ENCODE assay signal across 8 cellular contexts in the genomic region with DNA sequence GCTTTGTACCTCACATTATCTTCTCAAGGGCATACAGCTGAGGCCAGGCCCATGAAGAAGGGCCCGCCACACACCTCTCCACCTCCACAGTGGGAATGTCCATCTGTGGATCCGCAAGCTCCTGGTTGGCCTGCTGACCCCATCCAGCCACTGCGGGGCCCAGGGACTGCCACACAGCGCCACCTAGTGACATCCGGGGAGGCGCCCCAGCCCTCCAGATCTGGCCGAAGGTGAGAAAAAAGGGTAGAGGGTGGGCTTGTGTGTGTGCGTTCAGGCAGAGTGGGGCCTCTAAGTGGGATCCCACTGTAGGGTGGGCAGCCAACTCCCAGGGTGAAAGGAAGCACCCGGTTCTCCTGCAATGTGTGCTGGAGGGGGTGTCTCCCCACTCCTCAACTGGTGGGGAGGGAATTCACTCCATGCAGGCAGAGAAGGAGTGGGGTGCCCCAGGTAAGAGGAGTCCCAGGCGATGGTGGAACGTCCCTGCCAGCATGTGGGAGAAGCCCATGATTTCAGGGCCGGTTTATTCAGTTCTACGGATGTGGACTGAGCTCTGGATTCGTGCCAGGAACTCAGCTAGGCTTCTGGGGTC.
DNase-seq lines count a peak whose midpoint lies in the region; ATAC-seq and TF ChIP-seq lines count a peak whose summit lies in the region.

No MANE protein-coding gene starts in this region.

- intact Hi-C loops in Right ventricle myocardium superior (cut with DNase I) (loop anchor here (5.0 kb wide), 1 partner anchor 62 kb away; no protein-coding TSS in a partner anchor), cardiac septum (cut with DNase I) (loop anchor here (1.0 to 5.0 kb wide), 2 partner anchors 62 to 260 kb away; no protein-coding TSS in a partner anchor), right cardiac atrium (cut with DNase I) (loop anchor here (5.0 to 10.0 kb wide), 5 partner anchors 64 to 263 kb away; no protein-coding TSS in a partner anchor)

- 23% methylated on average over 14 of the region's 14 CpGs for WGBS in right cardiac atrium

- no peak for TF ChIP-seq POLR2A in GM18505 (IDR thresholded peaks at IDR 0.05; ENCODE audit: borderline replicate concordance, extremely low read depth, insufficient read depth, insufficient read length)

- H3K9me3 ChIP-seq in right cardiac atrium (ENCODE audit: control insufficient read depth, low read length) = no peaks in the 10 kb centered on the region

- H3K4me1 ChIP-seq in right cardiac atrium (ENCODE audit: control insufficient read depth, insufficient read depth, low read length) = no peaks in the 10 kb centered on the region

- ATAC-seq in Right ventricle myocardium superior (ENCODE audit: poor library complexity) (peak; percentile 86), HG03354 (IDR thresholded peaks at IDR 0.05; ENCODE audit: poor library complexity, severe bottlenecking, unreplicated experiment) (peak; percentile 74), right cardiac atrium (peak; percentile 66 to 80), GM18505 (IDR thresholded peaks at IDR 0.05; ENCODE audit: unreplicated experiment) (no peak)

- no peak overlapping the region for H3K27ac ChIP-seq in right cardiac atrium (ENCODE audit: low read length)

- no peak overlapping the region for H3K4me3 ChIP-seq in right cardiac atrium (ENCODE audit: low read length)

- no peaks in the 10 kb centered on the region for H3K27me3 ChIP-seq in right cardiac atrium (ENCODE audit: control insufficient read depth, insufficient read depth)

- DNase-seq in Right ventricle myocardium superior (peak; percentile 79), cardiac septum (ENCODE audit: low spot score) (no peak), right cardiac atrium (peak; percentile 39 to 87 (median 78)), HuH-7 (ENCODE audit: low spot score) (no peak)
- peak; percentile 87 for DNase-seq in activated CD8-positive, alpha-beta memory T cell treated with anti-CD3 and anti-CD28 coated beads, Interleukin-2, amount 50 U/mL, for 48 hours
- peak in 2 of 3 donors; percentile 13 to 52 for DNase-seq in stimulated activated CD4-positive, alpha-beta T cell treated with anti-CD3 and anti-CD28 coated beads, Interleukin-12 subunit alpha, Interleukin-12 subunit beta, amount 100 ng/mL, for 48 hours (ENCODE audit: low read depth in 2 of 3, low spot score in 1 of 3)

Comparison
In these comparisons a context has a peak if more than half of its experiments do, and no peak if none do; other contexts are left out.
1. DNase-seq: peak in Right ventricle myocardium superior (single experiment), activated CD8-positive, alpha-beta memory T cell treated with anti-CD3 and anti-CD28 coated beads, Interleukin-2, amount 50 U/mL, for 48 hours (single experiment), right cardiac atrium (3 of 3) and stimulated activated CD4-positive, alpha-beta T cell treated with anti-CD3 and anti-CD28 coated beads, Interleukin-12 subunit alpha, Interleukin-12 subunit beta, amount 100 ng/mL, for 48 hours (2 of 3); none in cardiac septum (single experiment) and HuH-7 (single experiment).